In genomic region chr15:81160312-81161214, GRCh38 we compare ENCODE assay signal across 10 cellular contexts. TPM values are rescaled to one million over a fixed set of nuclear protein-coding genes. Genes with fewer than 3 reads are reported as not detected.
DNase-seq lines count a peak whose midpoint lies in the region; ATAC-seq and TF ChIP-seq lines count a peak whose summit lies in the region.
"Had no signal": no experiment of that assay in that cellular context is flagged by ENCODE, and none has a peak within 500 bp of the region (broad histone marks: within the 10 kb centered on the region; RNA-seq: fewer than 3 reads in every experiment).

No MANE protein-coding gene starts in this region.

- H3K4me1 Mint-ChIP-seq in activated CD4-positive, alpha-beta memory T cell treated with anti-CD3 and anti-CD28 coated beads for 36 hours (ENCODE audit: low read depth): peaks cover 19% of the 10 kb centered on the region

- POLR2A ChIA-PET in activated CD4-positive, alpha-beta memory T cell treated with anti-CD3 and anti-CD28 coated beads for 36 hours (lab: Charles Lee): no interaction called here

- no peak for TF ChIP-seq CTCF in tibial artery (IDR thresholded peaks at IDR 0.05)

- peak; percentile 30 to 57 for DNase-seq in NCI-H2081 (lab: John Stamatoyannopoulos, UW)
- no peak for DNase-seq in NCI-H2081 treated with DMSO at 0.1 percent for 48 hours (lab: John Stamatoyannopoulos, UW)
- DNase-seq in SHP77 treated with DMSO at 0.1 percent for 48 hours (lab: John Stamatoyannopoulos, UW): peak; percentile 68
- peak; percentile 77 for DNase-seq in Right ventricle myocardium superior
- peak; percentile 71 to 79 for DNase-seq in tibial artery
- no peak for DNase-seq in activated CD4-positive, alpha-beta memory T cell treated with anti-CD3 and anti-CD28 coated beads for 36 hours
- DNase-seq: kidney glomerular epithelial cell had no signal

- H3K4me3 Mint-ChIP-seq in activated CD4-positive, alpha-beta memory T cell treated with anti-CD3 and anti-CD28 coated beads for 36 hours: no peak overlapping the region

- H3K36me3 ChIP-seq in tibial artery: no peaks in the 10 kb centered on the region

- H3K27me3 Mint-ChIP-seq in activated CD4-positive, alpha-beta memory T cell treated with anti-CD3 and anti-CD28 coated beads for 36 hours: peaks cover 3% of the 10 kb centered on the region

- intact Hi-C loops in Right ventricle myocardium superior (cut with DNase I) (no loop called here), tibial artery (cut with DNase I; ENCODE audit: low total_unique reads) (no loop called here)
- intact Hi-C loops in activated CD4-positive, alpha-beta memory T cell treated with anti-CD3 and anti-CD28 coated beads for 36 hours (cut with micrococcal nuclease): no loop called here

- H3K27me3 ChIP-seq in tibial artery: no peaks in the 10 kb centered on the region

- H3K9me3 Mint-ChIP-seq in activated CD4-positive, alpha-beta memory T cell treated with anti-CD3 and anti-CD28 coated beads for 36 hours: no peaks in the 10 kb centered on the region

- H3K27ac ChIP-seq in tibial artery: peak overlapping the region; percentile 40 to 46
- H3K27ac ChIP-seq: SK-N-MC had no signal

- peaks cover 0 to 21% (median 16%) of the 10 kb centered on the region in 4 donors for H3K4me1 ChIP-seq in tibial artery

- no peaks in the 10 kb centered on the region for H3K36me3 Mint-ChIP-seq in activated CD4-positive, alpha-beta memory T cell treated with anti-CD3 and anti-CD28 coated beads for 36 hours

- CTCF ChIA-PET in activated CD4-positive, alpha-beta memory T cell treated with anti-CD3 and anti-CD28 coated beads for 36 hours (lab: Charles Lee): interaction anchor here (0.7 to 11.4 kb wide), 2 partner anchors 54 to 106 kb away, joined by 3 to 259 read pairs; no protein-coding TSS in a partner anchor

- peak; percentile 85 for ATAC-seq in Right ventricle myocardium superior (ENCODE audit: poor library complexity)
- no peak for ATAC-seq in GM18511 (IDR thresholded peaks at IDR 0.05; ENCODE audit: unreplicated experiment)
- no peak for ATAC-seq in GM21528 (IDR thresholded peaks at IDR 0.05; ENCODE audit: low FRiP score, unreplicated experiment)

- no peak overlapping the region for H3K4me3 ChIP-seq in tibial artery
- H3K4me3 ChIP-seq: SK-N-MC had no signal

- no peaks in the 10 kb centered on the region for H3K9me3 ChIP-seq in tibial artery

- H3K27ac Mint-ChIP-seq in activated CD4-positive, alpha-beta memory T cell treated with anti-CD3 and anti-CD28 coated beads for 36 hours: no peak overlapping the region

RNA-seq across cellular contexts. Expression of gene CFAP161, which starts 26.5 kb away (rescaled TPM):
- 0.30 TPM for total RNA-seq in Right ventricle myocardium superior
- total RNA-seq in activated CD4-positive, alpha-beta memory T cell treated with anti-CD3 and anti-CD28 coated beads for 36 hours: not detected

RNA-seq across cellular contexts. Expression of gene IL16, which starts 36.1 kb away (rescaled TPM):
- 2.7 TPM for total RNA-seq in Right ventricle myocardium superior
- total RNA-seq in activated CD4-positive, alpha-beta memory T cell treated with anti-CD3 and anti-CD28 coated beads for 36 hours: 10 to 100 TPM; 58.8 to 63.1 TPM

Comparison
In these comparisons a context has a peak if more than half of its experiments do, and no peak if none do; other contexts are left out.
1. DNase-seq: peak in NCI-H2081 (2 of 2), SHP77 treated with DMSO at 0.1 percent for 48 hours (single experiment), Right ventricle myocardium superior (single experiment) and tibial artery (2 of 2); none in NCI-H2081 treated with DMSO at 0.1 percent for 48 hours (single experiment) and activated CD4-positive, alpha-beta memory T cell treated with anti-CD3 and anti-CD28 coated beads for 36 hours (single experiment).
2. RNA of gene IL16, which starts 36.1 kb away (total RNA-seq): 58.8 to 63.1 TPM in activated CD4-positive, alpha-beta memory T cell treated with anti-CD3 and anti-CD28 coated beads for 36 hours; 2.7 TPM in Right ventricle myocardium superior (single experiment); every median in the first group is over 10 times any median in the second.